Comparison of ENCODE assay signal across 10 cellular contexts in the genomic region with DNA sequence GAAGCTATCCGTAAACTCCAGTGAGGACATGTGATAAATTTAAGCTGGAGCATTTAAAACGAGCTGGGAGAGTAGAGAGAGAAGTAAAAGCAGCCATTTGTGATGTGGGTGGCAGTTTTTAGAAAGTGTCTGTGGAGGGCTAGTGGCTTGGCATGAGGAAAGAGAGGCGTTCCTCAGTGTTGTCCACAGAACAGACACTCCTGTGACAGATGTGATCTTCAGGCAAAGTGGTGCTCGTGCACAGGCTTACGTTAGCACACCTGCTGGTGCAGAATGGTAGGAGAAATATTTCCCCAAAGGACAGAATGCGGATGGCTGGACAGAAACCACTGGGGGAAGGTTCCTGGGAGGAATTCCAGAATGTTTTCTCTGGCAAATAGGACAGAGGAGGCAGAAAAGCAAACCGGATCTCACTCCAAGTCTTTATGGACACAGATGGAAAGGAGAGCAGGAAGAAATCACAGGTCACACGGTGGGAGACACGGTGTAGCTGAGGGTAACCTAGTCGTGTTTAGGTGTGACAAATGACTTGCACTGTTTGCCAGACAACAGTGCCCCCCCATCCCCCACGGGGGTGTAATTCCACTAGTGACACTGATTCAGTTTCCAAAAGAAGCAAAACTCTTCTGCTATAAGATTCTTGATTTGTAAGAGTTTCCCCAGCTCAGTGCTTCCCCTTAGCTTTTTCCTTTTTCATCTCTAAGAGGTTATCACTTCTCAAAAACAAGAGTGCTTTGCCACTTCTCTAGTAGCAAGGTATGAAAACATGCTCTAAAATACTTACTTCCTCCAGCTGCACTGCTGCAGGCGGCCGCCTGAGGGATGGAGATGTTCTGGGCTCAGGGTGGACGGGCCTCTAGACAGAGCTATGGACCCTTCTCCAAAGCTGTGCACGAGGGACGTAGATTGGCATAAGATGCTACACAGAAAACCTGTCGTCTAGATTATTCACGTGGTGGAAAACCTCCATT.
DNase-seq lines count a peak whose midpoint lies in the region; ATAC-seq and TF ChIP-seq lines count a peak whose summit lies in the region.
"Had no signal": no experiment of that assay in that cellular context is flagged by ENCODE, and none has a peak within 500 bp of the region (broad histone marks: within the 10 kb centered on the region; RNA-seq: fewer than 3 reads in every experiment).

No MANE protein-coding gene starts in this region.

- H3K27ac Mint-ChIP-seq in central memory CD8-positive, alpha-beta T cell (ENCODE audit: low read depth): peak overlapping the region; percentile 27
- H3K27ac Mint-ChIP-seq: activated T-cell treated with anti-CD3 and anti-CD28 coated beads, Interleukin-2, amount 50 U/mL, for 24 hours had no signal

- no peaks in the 10 kb centered on the region for H3K9me2 ChIP-seq in GM23248 (ENCODE audit: insufficient read depth)

- H3K9me3 ChIP-seq in GM23248 (ENCODE audit: low read depth) (no peaks in the 10 kb centered on the region), smooth muscle cell (replicated peaks; ENCODE audit: low read depth) (no peaks in the 10 kb centered on the region)

- H2AFZ ChIP-seq in GM23248 (no peak overlapping the region), smooth muscle cell (ENCODE audit: low read depth) (no peak overlapping the region)

- H3K4me3 ChIP-seq in GM23248 (no peak overlapping the region), smooth muscle cell (no peak overlapping the region)

- no peaks in the 10 kb centered on the region for H3K9me3 Mint-ChIP-seq in central memory CD8-positive, alpha-beta T cell
- H3K9me3 Mint-ChIP-seq: activated T-cell treated with anti-CD3 and anti-CD28 coated beads, Interleukin-2, amount 50 U/mL, for 24 hours had no signal

- no peak for TF ChIP-seq CTCF in smooth muscle cell (IDR thresholded peaks at IDR 0.05; ENCODE audit: borderline replicate concordance, insufficient read depth, poor library complexity, severe bottlenecking)

- H3K36me3 ChIP-seq in GM23248 (ENCODE audit: low read depth) (no peaks in the 10 kb centered on the region), smooth muscle cell (ENCODE audit: low read depth) (no peaks in the 10 kb centered on the region)

- H3K27me3 Mint-ChIP-seq in central memory CD8-positive, alpha-beta T cell: no peaks in the 10 kb centered on the region

- ATAC-seq in GM19328 (IDR thresholded peaks at IDR 0.05; ENCODE audit: unreplicated experiment) (peak; percentile 41), HG03066 (IDR thresholded peaks at IDR 0.05; ENCODE audit: low read depth, unreplicated experiment) (peak; percentile 50)
- peak; percentile 54 for ATAC-seq in central memory CD8-positive, alpha-beta T cell (replicated peaks; ENCODE audit: extremely low read depth, poor library complexity, severe bottlenecking)

- H3K36me3 Mint-ChIP-seq in central memory CD8-positive, alpha-beta T cell (ENCODE audit: insufficient read depth): peaks cover 2% of the 10 kb centered on the region

- WGBS in GM23248 (ENCODE audit: low coverage in 1 of 2, low lambda C conversion rate in 2 of 2, missing lambda C conversion rate in 2 of 2), 2 experiments: 34 to 36% methylated on average over 18 of the region's 18 CpGs
- 86% methylated on average over 18 of the region's 18 CpGs for WGBS in smooth muscle cell (ENCODE audit: low lambda C conversion rate)

- in situ Hi-C loops in GM23248 (cut with MboI): no loop called here

- DNase-seq in EH (ENCODE audit: low read depth): peak; percentile 18
- no peak for DNase-seq in central memory CD8-positive, alpha-beta T cell (ENCODE audit: low spot score in 2 of 2)
- DNase-seq in iPS-NIHi7 (ENCODE audit: extremely low spot score): no peak
- DNase-seq in GM23248: no peak
- no peak for DNase-seq in smooth muscle cell (lab: John Stamatoyannopoulos, UW; ENCODE audit: unreplicated experiment)
- no peak for DNase-seq in NCI-H1417 treated with DMSO at 0.1 percent for 48 hours (lab: John Stamatoyannopoulos, UW)
- DNase-seq: activated T-cell treated with anti-CD3 and anti-CD28 coated beads, Interleukin-2, amount 50 U/mL, for 24 hours; DND-41 had no signal

- H3K27me3 ChIP-seq in GM23248 (replicated peaks; ENCODE audit: insufficient read depth) (no peaks in the 10 kb centered on the region; the same call in 1 of the 2 replicates), smooth muscle cell (ENCODE audit: low read depth) (no peaks in the 10 kb centered on the region)

- no peaks in the 10 kb centered on the region for H3F3A ChIP-seq in GM23248 (ENCODE audit: insufficient read depth)
- no peaks in the 10 kb centered on the region for H3F3A ChIP-seq in smooth muscle cell (ENCODE audit: low read depth)

- H3K27ac ChIP-seq in GM23248 (no peak overlapping the region), smooth muscle cell (ENCODE audit: low read depth) (no peak overlapping the region)

- peaks cover 8% of the 10 kb centered on the region; the same call in 1 of the 2 replicates for H3K4me1 ChIP-seq in GM23248 (ENCODE audit: insufficient read depth)
- H3K4me1 ChIP-seq in smooth muscle cell (ENCODE audit: low read depth): no peaks in the 10 kb centered on the region

- H3K9ac ChIP-seq in GM23248: no peak overlapping the region
- no peak overlapping the region for H3K9ac ChIP-seq in smooth muscle cell (ENCODE audit: low read depth)

- peaks cover 23% of the 10 kb centered on the region for H3K4me1 Mint-ChIP-seq in central memory CD8-positive, alpha-beta T cell

- H3K79me2 ChIP-seq in GM23248 (ENCODE audit: insufficient read depth) (no peaks in the 10 kb centered on the region), smooth muscle cell (ENCODE audit: low read depth) (no peaks in the 10 kb centered on the region)

- H4K20me1 ChIP-seq in GM23248 (ENCODE audit: insufficient read depth) (no peaks in the 10 kb centered on the region), smooth muscle cell (ENCODE audit: low read depth) (no peaks in the 10 kb centered on the region)

- H3K4me2 ChIP-seq in GM23248 (ENCODE audit: unreplicated experiment) (no peak overlapping the region), smooth muscle cell (no peak overlapping the region)

- H3K4me3 Mint-ChIP-seq in central memory CD8-positive, alpha-beta T cell: peak overlapping the region; percentile 41
- H3K4me3 Mint-ChIP-seq: activated T-cell treated with anti-CD3 and anti-CD28 coated beads, Interleukin-2, amount 50 U/mL, for 24 hours had no signal
